8 cellular contexts compared by ENCODE assay signal in genomic region chr1:9589144-9589718, GRCh38. TPM values are rescaled to one million over a fixed set of nuclear protein-coding genes. Genes with fewer than 3 reads are reported as not detected.
A peak's percentile ranks its signal among the peaks of the same experiment; 100 is the strongest.
DNase-seq lines count a peak whose midpoint lies in the region; ATAC-seq and TF ChIP-seq lines count a peak whose summit lies in the region.

No MANE protein-coding gene starts in this region.

- H3K4me1 ChIP-seq in HCT116 (ENCODE audit: control insufficient read depth in 1 of 2, insufficient read depth in 2 of 2, low read length in 2 of 2) = peaks cover 13 to 29% of the 10 kb centered on the region in 2 experiments; a peak in 3 of 4 replicates
- peaks cover 26 to 56% (median 51%) of the 10 kb centered on the region in 9 donors for H3K4me1 ChIP-seq in heart right ventricle
- peaks cover 12% of the 10 kb centered on the region for H3K4me1 ChIP-seq in rectal smooth muscle tissue (ENCODE audit: control insufficient read depth, insufficient read depth, low read length)

- H2AFZ ChIP-seq in HCT116 (ENCODE audit: low read depth, low read length, poor library complexity, severe bottlenecking) = no peak overlapping the region

- H3K4me2 ChIP-seq in HCT116 (ENCODE audit: low read length) = peak overlapping the region; percentile 99

- no peaks in the 10 kb centered on the region for H3K9me2 ChIP-seq in HCT116 (ENCODE audit: insufficient read depth)

- TF ChIP-seq CTCF in HCT116 (IDR thresholded peaks at IDR 0.05 in 2 of 3, conservative IDR thresholded peaks at IDR 0.05 in 1 of 3; ENCODE audit: borderline replicate concordance in 1 of 3, insufficient read depth in 1 of 3, low read depth in 2 of 3, low read length in 2 of 3) (no peak), heart right ventricle (IDR thresholded peaks at IDR 0.05) (no peak), GM10266 (IDR thresholded peaks at IDR 0.05; ENCODE audit: control insufficient read depth, insufficient read depth, low read depth, missing control alignments) (no peak)

- POLR2A ChIA-PET in HCT116 (lab: Charles Lee) = no interaction called here

- H4K20me1 ChIP-seq in HCT116 (ENCODE audit: insufficient read depth) = peaks cover 27% of the 10 kb centered on the region; the same call in 1 of the 2 replicates

- H3K9ac ChIP-seq in HCT116 (ENCODE audit: low read length) (peak overlapping the region; percentile 98), rectal smooth muscle tissue (ENCODE audit: low read length) (peak overlapping the region; percentile 37)

- ATAC-seq in HCT116 = peak; percentile 6; the same call in 1 of the 2 replicates
- no peak for ATAC-seq in heart right ventricle

- H3K27me3 ChIP-seq in HCT116 (ENCODE audit: insufficient read depth, low read length) = no peaks in the 10 kb centered on the region
- no peaks in the 10 kb centered on the region for H3K27me3 ChIP-seq in heart right ventricle
- H3K27me3 ChIP-seq in rectal smooth muscle tissue (ENCODE audit: control insufficient read depth, insufficient read depth, low read length) = no peaks in the 10 kb centered on the region

- DNase-seq in EH (ENCODE audit: low read depth) (peak; percentile 45), HCT116 (ENCODE audit: low read depth, low spot score) (no peak), NCI-H526 treated with DMSO at 0.1 percent for 48 hours (lab: John Stamatoyannopoulos, UW) (peak; percentile 2), heart right ventricle (no peak), GM10266 (ENCODE audit: extremely low spot score) (no peak), SKM-1 treated with dmso at 0.1 percent for 144 hours (lab: John Stamatoyannopoulos, UW; ENCODE audit: unreplicated experiment) (no peak)
- peak; percentile 32 for DNase-seq in activated effector memory CD4-positive, alpha-beta T cell treated with Interleukin-2 at 50 U/mL for 16 hours

- H3K36me3 ChIP-seq in HCT116 (ENCODE audit: control insufficient read depth in 1 of 2, insufficient read depth in 2 of 2, low read length in 2 of 2) (no peaks in the 10 kb centered on the region), heart right ventricle (peaks cover 0 to 4% (median 0%) of the 10 kb centered on the region in 9 donors), rectal smooth muscle tissue (ENCODE audit: control insufficient read depth, insufficient read depth, low read length) (no peaks in the 10 kb centered on the region)

- RAD21 ChIA-PET in HCT116 (lab: Charles Lee; ENCODE audit: low non-redundant PET in 1 of 2, low total read pairs in 2 of 2, uncharacterized antibody in 2 of 2, unreplicated experiment in 2 of 2) = no interaction called here

- H3K79me2 ChIP-seq in HCT116 (ENCODE audit: insufficient read depth, low read length) = peaks cover 52% of the 10 kb centered on the region

- H3K9me3 ChIP-seq in HCT116 (ENCODE audit: control insufficient read depth in 1 of 2, insufficient read depth in 1 of 2, low read depth in 1 of 2, low read length in 2 of 2) (no peaks in the 10 kb centered on the region), heart right ventricle (no peaks in the 10 kb centered on the region)

- H3K27ac ChIP-seq in HCT116 (ENCODE audit: low read depth, low read length) (peak overlapping the region; percentile 74), heart right ventricle (peak overlapping the region in 9 of 10 donors; percentile 7 to 78 (median 62)), rectal smooth muscle tissue (ENCODE audit: low read depth, low read length) (peak overlapping the region; percentile 53)

- H3K4me3 ChIP-seq in HCT116 (replicated peaks in 1 of 2; ENCODE audit: low read depth in 1 of 2, low read length in 2 of 2) (peak overlapping the region; percentile 85 to 90), heart right ventricle (peak overlapping the region; percentile 63 to 96 (median 73)), rectal smooth muscle tissue (ENCODE audit: low read length) (peak overlapping the region; percentile 85)

- BruUV-seq in HCT116 (replicated peaks; lab: Mats Ljungman, UMichigan) = no TSS peak

- no peak for TF ChIP-seq POLR2A in HCT116 (IDR thresholded peaks at IDR 0.05; ENCODE audit: borderline replicate concordance, extremely low read depth, insufficient read depth, insufficient read length)

- WGBS in heart right ventricle, 2 donors = 0 to 2% methylated on average over 61 to 63 of the region's 63 CpGs

- intact Hi-C loops in HCT116 (cut with micrococcal nuclease) = no loop called here
- intact Hi-C loops in heart right ventricle (cut with DNase I) = loop anchor here in 1 of 10 donors (2.0 kb wide), 1 partner anchor 50 kb away; the partner anchor contains the start of gene SLC25A33

- no peak for TF ChIP-seq RAD21 in HCT116 (IDR thresholded peaks at IDR 0.05; ENCODE audit: low read depth)

- CTCF ChIA-PET in HCT116 (lab: Charles Lee) = interaction anchor here (1.6 kb wide), 1 partner anchor 26 kb away, joined by 5 read pairs; no protein-coding TSS in a partner anchor

TF ChIP-seq in HCT116, 20 proteins besides CTCF, POLR2A, EP300 and RAD21:
- TF ChIP-seq FOSL1 (IDR thresholded peaks at IDR 0.05; ENCODE audit: low read depth) (no peak), SP1 (IDR thresholded peaks at IDR 0.05; ENCODE audit: low read depth) (no peak), SRF (IDR thresholded peaks at IDR 0.05; ENCODE audit: low read depth) (no peak), ZFX (IDR thresholded peaks at IDR 0.05) (peak; percentile 67; the same call in 1 of the 2 replicates), YY1 (IDR thresholded peaks at IDR 0.05; ENCODE audit: extremely low read depth, insufficient replicate concordance, low read depth, low read length) (no peak), ZBTB33 (IDR thresholded peaks at IDR 0.05; ENCODE audit: extremely low read depth, insufficient replicate concordance, low read length) (no peak), ELF1 (IDR thresholded peaks at IDR 0.05; ENCODE audit: borderline replicate concordance, low read depth) (no peak)

RNA-seq across cellular contexts. Expression of gene TMEM201, which starts 0.5 kb away (rescaled TPM):
- 27.6 TPM for total RNA-seq in HCT116 (2021; ENCODE audit: unreplicated experiment)
- polyA plus RNA-seq in HCT116 (2012) = 9.0 and 9.7 TPM in 2 replicates
- total RNA-seq in heart right ventricle = 10 to 100 TPM; 13.3 to 26.0 (median 18.3) TPM
- polyA plus RNA-seq in heart right ventricle = 10 to 100 TPM; 10.7 to 13.7 TPM

RNA-seq across cellular contexts. Expression of gene SLC25A33, which starts 50.0 kb away (rescaled TPM):
- total RNA-seq in HCT116 (2021; ENCODE audit: unreplicated experiment) (9.8 TPM), heart right ventricle (1 to 10 TPM; 2.8 to 7.7 (median 5.4) TPM)
- polyA plus RNA-seq in HCT116 (2012) = 5.0 and 5.1 TPM in 2 replicates
- polyA plus RNA-seq in heart right ventricle = 1 to 10 TPM; 2.9 to 5.7 TPM

Comparison
In these comparisons a context has a peak if more than half of its experiments do, and no peak if none do; other contexts are left out.
1. DNase-seq: peak in EH (single experiment), NCI-H526 treated with DMSO at 0.1 percent for 48 hours (single experiment) and activated effector memory CD4-positive, alpha-beta T cell treated with Interleukin-2 at 50 U/mL for 16 hours (single experiment); none in HCT116 (single experiment), heart right ventricle (0 of 2), GM10266 (single experiment) and SKM-1 treated with dmso at 0.1 percent for 144 hours (single experiment).
2. Peak in every context shown above with its lines, with median percentiles within 50 percentile points of each other: H3K27ac ChIP-seq and H3K4me3 ChIP-seq.